In the genomic region with DNA sequence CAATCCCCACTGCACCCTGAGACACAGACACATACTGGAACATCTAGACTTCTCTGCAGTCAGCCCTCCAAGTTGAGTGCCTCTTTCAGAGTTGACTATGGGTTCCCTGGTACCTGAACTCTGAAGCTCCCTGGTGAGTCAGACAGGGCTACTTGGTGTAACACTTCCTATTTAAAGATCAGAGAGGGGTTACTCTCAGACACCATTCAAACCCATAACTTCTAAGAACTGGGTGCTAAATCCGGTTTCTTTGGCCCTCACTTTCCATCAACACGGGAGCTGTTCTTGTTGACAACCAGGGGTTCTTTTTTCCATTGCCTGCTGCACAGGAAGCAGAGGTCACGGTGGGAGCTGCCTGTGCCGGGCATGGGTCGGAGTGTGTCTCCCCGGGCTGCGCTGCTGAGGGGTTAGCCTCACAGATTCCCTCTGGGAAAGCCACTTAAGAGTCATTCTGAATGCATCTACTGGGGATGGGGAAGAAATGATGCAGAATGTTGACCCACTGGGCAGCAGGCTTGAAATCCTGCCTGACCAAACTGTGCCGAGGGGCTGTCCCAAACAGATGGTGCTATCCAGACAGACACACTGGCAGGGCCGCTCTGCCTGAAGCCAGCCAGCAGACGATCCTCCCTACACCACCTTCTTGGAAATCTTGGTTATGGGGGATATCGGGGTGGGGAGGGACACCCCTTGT, we compare ENCODE assay signal across 8 cellular contexts.
DNase-seq lines count a peak whose midpoint lies in the region; ATAC-seq and TF ChIP-seq lines count a peak whose summit lies in the region.

No MANE protein-coding gene starts in this region.

- CTCF ChIA-PET in activated CD4-positive, alpha-beta T cell treated with anti-CD3 and anti-CD28 coated beads, Interleukin-2, amount 10 ng/mL, durations not matched to agents 7 days and 5 days (lab: Charles Lee) = interaction anchor here (1.1 to 1.9 kb wide), 6 partner anchors 11 to 32 kb away, joined by 3 to 12 read pairs (median 3); no protein-coding TSS in a partner anchor

- peak; percentile 55 for ATAC-seq in GM21619 (IDR thresholded peaks at IDR 0.05; ENCODE audit: unreplicated experiment)
- ATAC-seq in HG03159 (IDR thresholded peaks at IDR 0.05; ENCODE audit: unreplicated experiment) = no peak

- H3K4me3 ChIP-seq in epithelial cell of esophagus (ENCODE audit: low read length) = no peak overlapping the region

- peaks cover 2% of the 10 kb centered on the region for H3K36me3 Mint-ChIP-seq in activated CD4-positive, alpha-beta T cell treated with anti-CD3 and anti-CD28 coated beads, Interleukin-2, amount 10 ng/mL, durations not matched to agents 7 days and 5 days (ENCODE audit: low read depth)

- no peaks in the 10 kb centered on the region for H3K27me3 Mint-ChIP-seq in activated CD4-positive, alpha-beta T cell treated with anti-CD3 and anti-CD28 coated beads, Interleukin-2, amount 10 ng/mL, durations not matched to agents 7 days and 5 days

- H3K4me3 Mint-ChIP-seq in activated CD4-positive, alpha-beta T cell treated with anti-CD3 and anti-CD28 coated beads, Interleukin-2, amount 10 ng/mL, durations not matched to agents 7 days and 5 days = peak overlapping the region; percentile 79

- POLR2A ChIA-PET in activated CD4-positive, alpha-beta T cell treated with anti-CD3 and anti-CD28 coated beads, Interleukin-2, amount 10 ng/mL, durations not matched to agents 7 days and 5 days (lab: Charles Lee) = interaction anchor here (0.6 to 1.0 kb wide), 3 partner anchors 13 to 241 kb away, joined by 3 to 6 read pairs (median 4); no protein-coding TSS in a partner anchor

- peak overlapping the region; percentile 91 for H3K27ac Mint-ChIP-seq in activated CD4-positive, alpha-beta T cell treated with anti-CD3 and anti-CD28 coated beads, Interleukin-2, amount 10 ng/mL, durations not matched to agents 7 days and 5 days

- H3K9me3 Mint-ChIP-seq in activated CD4-positive, alpha-beta T cell treated with anti-CD3 and anti-CD28 coated beads, Interleukin-2, amount 10 ng/mL, durations not matched to agents 7 days and 5 days = no peaks in the 10 kb centered on the region

- H3K4me1 Mint-ChIP-seq in activated CD4-positive, alpha-beta T cell treated with anti-CD3 and anti-CD28 coated beads, Interleukin-2, amount 10 ng/mL, durations not matched to agents 7 days and 5 days = peaks cover 50% of the 10 kb centered on the region

- DNase-seq in activated CD4-positive, alpha-beta T cell treated with anti-CD3 and anti-CD28 coated beads, Interleukin-2, amount 10 ng/mL, durations not matched to agents 7 days and 5 days = peak; percentile 66
- DNase-seq in epithelial cell of esophagus (ENCODE audit: low read depth) (peak; percentile 44), GM19240 (ENCODE audit: insufficient read length, low spot score) (no peak), DMS114 treated with DMSO at 0.1 percent for 48 hours (lab: John Stamatoyannopoulos, UW; ENCODE audit: unreplicated experiment) (no peak), NCI-H2029 (lab: John Stamatoyannopoulos, UW) (no peak)
- DNase-seq in stimulated activated CD8-positive, alpha-beta memory T cell treated with anti-CD3 and anti-CD28 coated beads, Interleukin-12 subunit alpha, Interleukin-12 subunit beta, amount 100 ng/mL, for 4 hours (ENCODE audit: low read depth) = peak; percentile 19

- TF ChIP-seq CTCF in epithelial cell of esophagus (IDR thresholded peaks at IDR 0.05; ENCODE audit: insufficient read depth, low read depth, low read length, missing control alignments) = no peak

Comparison
In these comparisons a context has a peak if more than half of its experiments do, and no peak if none do; other contexts are left out.
1. DNase-seq: peak in activated CD4-positive, alpha-beta T cell treated with anti-CD3 and anti-CD28 coated beads, Interleukin-2, amount 10 ng/mL, durations not matched to agents 7 days and 5 days (single experiment), epithelial cell of esophagus (single experiment) and stimulated activated CD8-positive, alpha-beta memory T cell treated with anti-CD3 and anti-CD28 coated beads, Interleukin-12 subunit alpha, Interleukin-12 subunit beta, amount 100 ng/mL, for 4 hours (single experiment); none in GM19240 (single experiment), DMS114 treated with DMSO at 0.1 percent for 48 hours (single experiment) and NCI-H2029 (single experiment).